ENCODE assay signal across 8 cellular contexts in the genomic region with DNA sequence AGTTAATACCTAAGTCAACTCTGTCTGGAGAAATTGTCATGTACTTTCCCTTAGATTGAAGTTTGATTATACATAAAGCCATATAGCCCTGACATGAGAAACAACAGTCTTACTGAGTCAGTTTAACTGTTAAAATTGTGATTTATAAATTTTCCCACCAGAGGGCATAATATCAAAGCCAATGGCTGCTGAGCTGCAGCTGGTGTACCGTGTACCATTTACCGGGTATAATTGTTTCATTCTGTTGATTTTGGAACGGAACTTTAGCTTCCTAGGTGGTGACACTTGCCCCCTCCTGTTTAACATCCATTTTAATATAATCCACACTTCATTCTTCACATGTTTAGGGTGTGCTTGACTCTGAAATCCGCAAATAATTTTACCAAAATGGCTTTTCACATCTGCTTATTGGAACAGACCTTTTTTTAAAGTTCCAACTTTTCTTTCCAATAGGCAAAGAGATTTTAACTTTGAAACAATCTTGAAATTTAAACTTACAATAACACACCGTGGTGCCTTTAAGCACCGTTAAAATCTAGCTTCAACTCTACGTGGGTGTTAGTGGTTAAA.
DNase-seq lines count a peak whose midpoint lies in the region; ATAC-seq and TF ChIP-seq lines count a peak whose summit lies in the region.

No MANE protein-coding gene starts in this region.

- no peaks in the 10 kb centered on the region for H3K36me3 Mint-ChIP-seq in activated naive CD8-positive, alpha-beta T cell treated with anti-CD3 and anti-CD28 coated beads, Interleukin-2, amount 50 U/mL, for 24 hours (ENCODE audit: low read depth)

- peak overlapping the region; percentile 21 for H3K4me3 ChIP-seq in left ventricle myocardium inferior
- H3K4me3 ChIP-seq in skeletal muscle satellite cell (ENCODE audit: low read length): peak overlapping the region; percentile 56

- TF ChIP-seq CTCF in left ventricle myocardium inferior (IDR thresholded peaks at IDR 0.05; ENCODE audit: borderline replicate concordance): peak; percentile 58

- H3K27ac ChIP-seq in left ventricle myocardium inferior (replicated peaks): no peak overlapping the region

- H3K27me3 Mint-ChIP-seq in activated naive CD8-positive, alpha-beta T cell treated with anti-CD3 and anti-CD28 coated beads, Interleukin-2, amount 50 U/mL, for 24 hours: no peaks in the 10 kb centered on the region

- peak overlapping the region; percentile 80 for H3K4me2 ChIP-seq in skeletal muscle satellite cell (ENCODE audit: low read length)

- ATAC-seq in GM18519 (IDR thresholded peaks at IDR 0.05; ENCODE audit: low FRiP score, unreplicated experiment) (peak; percentile 93), HG02973 (IDR thresholded peaks at IDR 0.05; ENCODE audit: unreplicated experiment) (peak; percentile 85)
- peak; percentile 83 for ATAC-seq in activated naive CD8-positive, alpha-beta T cell treated with anti-CD3 and anti-CD28 coated beads, Interleukin-2, amount 50 U/mL, for 24 hours

- H3K4me3 Mint-ChIP-seq in activated naive CD8-positive, alpha-beta T cell treated with anti-CD3 and anti-CD28 coated beads, Interleukin-2, amount 50 U/mL, for 24 hours: no peak overlapping the region

- H3K36me3 ChIP-seq in left ventricle myocardium inferior (no peaks in the 10 kb centered on the region), skeletal muscle satellite cell (ENCODE audit: insufficient read depth, low read length) (no peaks in the 10 kb centered on the region)

- intact Hi-C loops in left ventricle myocardium inferior (cut with micrococcal nuclease): loop anchor here (10.0 kb wide), 1 partner anchor 179 kb away; no protein-coding TSS in a partner anchor

- H3K27me3 ChIP-seq in left ventricle myocardium inferior (ENCODE audit: low read depth) (no peaks in the 10 kb centered on the region), skeletal muscle satellite cell (ENCODE audit: control insufficient read depth, insufficient read depth, low read length) (no peaks in the 10 kb centered on the region)

- H3K9me3 ChIP-seq in left ventricle myocardium inferior (replicated peaks) (no peaks in the 10 kb centered on the region), skeletal muscle satellite cell (replicated peaks; ENCODE audit: low read length) (no peaks in the 10 kb centered on the region)

- no peaks in the 10 kb centered on the region for H3K9me3 Mint-ChIP-seq in activated naive CD8-positive, alpha-beta T cell treated with anti-CD3 and anti-CD28 coated beads, Interleukin-2, amount 50 U/mL, for 24 hours

- DNase-seq in CD1c-positive myeloid dendritic cell (ENCODE audit: extremely low spot score) (peak; percentile 63), NCI-H2081 (lab: John Stamatoyannopoulos, UW) (peak; percentile 87 to 93), left ventricle myocardium inferior (no peak)
- no peak for DNase-seq in activated naive CD8-positive, alpha-beta T cell treated with anti-CD3 and anti-CD28 coated beads, Interleukin-2, amount 50 U/mL, for 24 hours
- no peak for DNase-seq in stimulated activated CD4-positive, alpha-beta T cell treated with anti-CD3 and anti-CD28 coated beads, Interleukin-12 subunit alpha, Interleukin-12 subunit beta, amount 100 ng/mL, for 4 hours

- H3K4me1 ChIP-seq in left ventricle myocardium inferior (no peaks in the 10 kb centered on the region), skeletal muscle satellite cell (ENCODE audit: control insufficient read depth, insufficient read depth, low read length) (peaks cover 7% of the 10 kb centered on the region)

- no peaks in the 10 kb centered on the region for H3K4me1 Mint-ChIP-seq in activated naive CD8-positive, alpha-beta T cell treated with anti-CD3 and anti-CD28 coated beads, Interleukin-2, amount 50 U/mL, for 24 hours

- no peak overlapping the region for H3K27ac Mint-ChIP-seq in activated naive CD8-positive, alpha-beta T cell treated with anti-CD3 and anti-CD28 coated beads, Interleukin-2, amount 50 U/mL, for 24 hours

- H3K9ac ChIP-seq in skeletal muscle satellite cell (ENCODE audit: low read depth, low read length): no peak overlapping the region

Comparison
In these comparisons a context has a peak if more than half of its experiments do, and no peak if none do; other contexts are left out.
1. DNase-seq: peak in CD1c-positive myeloid dendritic cell (single experiment) and NCI-H2081 (2 of 2); none in activated naive CD8-positive, alpha-beta T cell treated with anti-CD3 and anti-CD28 coated beads, Interleukin-2, amount 50 U/mL, for 24 hours (single experiment), left ventricle myocardium inferior (single experiment) and stimulated activated CD4-positive, alpha-beta T cell treated with anti-CD3 and anti-CD28 coated beads, Interleukin-12 subunit alpha, Interleukin-12 subunit beta, amount 100 ng/mL, for 4 hours (single experiment).
2. Peak in every context shown above with its lines, with median percentiles within 50 percentile points of each other: ATAC-seq.